7 cellular contexts compared by ENCODE assay signal in genomic region chr1:22597996-22598395, GRCh38. TPM values are rescaled to one million over a fixed set of nuclear protein-coding genes. Genes with fewer than 3 reads are reported as not detected.
"Had no signal": no experiment of that assay in that cellular context is flagged by ENCODE, and none has a peak within 500 bp of the region (broad histone marks: within the 10 kb centered on the region; RNA-seq: fewer than 3 reads in every experiment).

No MANE protein-coding gene starts in this region.

- DNase-seq: IMR-90 had no signal

- H3K4me3 ChIP-seq: K562 had no signal

- H3K27ac ChIP-seq: HL-60 had no signal

- ATAC-seq: HepG2, K562 had no signal

RNA-seq across cellular contexts. Expression of gene EPHA8, which starts 34.7 kb away (rescaled TPM):
- total RNA-seq: HepG2, HT-29, HT1080, IMR-90, K562 had no signal
- polyA plus RNA-seq: HepG2, IgD-negative memory B cell, IMR-90, K562 had no signal

RNA-seq across cellular contexts. Expression of gene C1QA, which starts 38.4 kb away (rescaled TPM):
- total RNA-seq: HepG2, HT-29, HT1080, IMR-90 had no signal
- polyA plus RNA-seq: HepG2, IgD-negative memory B cell, IMR-90, K562 had no signal

RNA-seq across cellular contexts. Expression of gene C1QC, which starts 45.4 kb away (rescaled TPM):
- total RNA-seq: HepG2, HT-29, HT1080, IMR-90 had no signal
- polyA plus RNA-seq: HepG2, IgD-negative memory B cell, IMR-90, K562 had no signal

RNA-seq across cellular contexts. Expression of gene C1QB, which starts 55.0 kb away (rescaled TPM):
- total RNA-seq: HepG2, HT-29, HT1080, IMR-90 had no signal
- polyA plus RNA-seq: HepG2, IgD-negative memory B cell, IMR-90, K562 had no signal
